In genomic region chr5:75319636-75320035, GRCh38 we compare ENCODE assay signal across 22 cellular contexts. TPM values are rescaled to one million over a fixed set of nuclear protein-coding genes. Genes with fewer than 3 reads are reported as not detected.
A peak's percentile ranks its signal among the peaks of the same experiment; 100 is the strongest.
DNase-seq lines count a peak whose midpoint lies in the region; ATAC-seq and TF ChIP-seq lines count a peak whose summit lies in the region.
"Had no signal": no experiment of that assay in that cellular context is flagged by ENCODE, and none has a peak within 500 bp of the region (broad histone marks: within the 10 kb centered on the region; RNA-seq: fewer than 3 reads in every experiment).

No MANE protein-coding gene starts in this region.

- DNase-seq in Right ventricle myocardium superior (no peak), cardiac septum (ENCODE audit: low spot score) (no peak), RWPE2 (ENCODE audit: low spot score) (no peak), lower lobe of right lung (no peak), WERI-Rb-1 (no peak), erythroblast (lab: John Stamatoyannopoulos, UW) (no peak), DMS79 treated with DMSO at 0.1 percent for 48 hours (lab: John Stamatoyannopoulos, UW) (no peak)
- DNase-seq: activated CD4-positive, alpha-beta T cell treated with anti-CD3 and anti-CD28 coated beads, Interleukin-2, amount 50 U/mL, for 48 hours; activated naive CD4-positive, alpha-beta T cell treated with Interleukin-2 at 50 U/mL for 16 hours; activated T-cell treated with anti-CD3 and anti-CD28 coated beads, Interleukin-2, amount 50 U/mL, for 72 hours; CD4-positive, alpha-beta T cell; gastrocnemius medialis; Karpas-422; kidney; naive thymus-derived CD8-positive, alpha-beta T cell; NCI-H1048; NCI-H446; NCI-H748 treated with DMSO at 0.1 percent for 48 hours; stimulated activated CD4-positive, alpha-beta T cell treated with anti-CD3 and anti-CD28 coated beads, Interleukin-15, amount 100 ng/mL, for 24 hours; T-helper 1 cell had no signal

- H3K4me1 ChIP-seq in RWPE2 (ENCODE audit: insufficient read depth, poor library complexity, severe bottlenecking) (peaks cover 17% of the 10 kb centered on the region), lower lobe of right lung (no peaks in the 10 kb centered on the region)
- H3K4me1 ChIP-seq: gastrocnemius medialis had no signal

- H3K9me3 ChIP-seq in RWPE2 (ENCODE audit: severe bottlenecking) (no peaks in the 10 kb centered on the region), lower lobe of right lung (no peaks in the 10 kb centered on the region), WERI-Rb-1 (ENCODE audit: severe bottlenecking) (no peaks in the 10 kb centered on the region)
- H3K9me3 ChIP-seq: gastrocnemius medialis had no signal

- TF ChIP-seq POLR2A in erythroblast (IDR thresholded peaks at IDR 0.05; ENCODE audit: low read length) = no peak

- H3K27ac ChIP-seq in RWPE2 (ENCODE audit: poor library complexity, severe bottlenecking) = peak overlapping the region; percentile 95
- H3K27ac ChIP-seq in lower lobe of right lung = peak overlapping the region; percentile 70
- no peak overlapping the region for H3K27ac ChIP-seq in WERI-Rb-1
- H3K27ac ChIP-seq: gastrocnemius medialis had no signal

- H3K4me3 ChIP-seq in RWPE2 (ENCODE audit: severe bottlenecking) (no peak overlapping the region), lower lobe of right lung (no peak overlapping the region), WERI-Rb-1 (ENCODE audit: low read depth, low read length) (no peak overlapping the region)
- H3K4me3 ChIP-seq: gastrocnemius medialis had no signal

- H3K36me3 ChIP-seq in RWPE2 (ENCODE audit: low read depth) (no peaks in the 10 kb centered on the region), lower lobe of right lung (no peaks in the 10 kb centered on the region), WERI-Rb-1 (no peaks in the 10 kb centered on the region)
- H3K36me3 ChIP-seq: gastrocnemius medialis had no signal

- H3K27me3 ChIP-seq in RWPE2 (ENCODE audit: insufficient read depth, poor library complexity, severe bottlenecking) (no peaks in the 10 kb centered on the region), lower lobe of right lung (ENCODE audit: low read depth) (no peaks in the 10 kb centered on the region), WERI-Rb-1 (ENCODE audit: insufficient read depth, low read depth, severe bottlenecking) (no peaks in the 10 kb centered on the region)
- H3K27me3 ChIP-seq: gastrocnemius medialis had no signal

- intact Hi-C loops in Right ventricle myocardium superior (cut with DNase I) = no loop called here
- intact Hi-C loops in cardiac septum (cut with DNase I) = no loop called here
- intact Hi-C loops in lower lobe of right lung (cut with DNase I) = no loop called here

- peak; percentile 22 for ATAC-seq in Right ventricle myocardium superior (ENCODE audit: poor library complexity)
- ATAC-seq in RWPE2 (ENCODE audit: low read depth) = no peak
- ATAC-seq in lower lobe of right lung = peak; percentile 63 to 73
- no peak for ATAC-seq in HG03039 (IDR thresholded peaks at IDR 0.05; ENCODE audit: unreplicated experiment)
- ATAC-seq: activated T-cell treated with anti-CD3 and anti-CD28 coated beads, Interleukin-2, amount 50 U/mL, for 72 hours; gastrocnemius medialis; naive thymus-derived CD8-positive, alpha-beta T cell; stimulated activated effector memory CD8-positive, alpha-beta T cell treated with anti-CD3 and anti-CD28 coated beads, Interleukin-12 subunit alpha, Interleukin-12 subunit beta, amount 100 ng/mL, for 72 hours had no signal

- TF ChIP-seq CTCF in RWPE2 (IDR thresholded peaks at IDR 0.05; ENCODE audit: poor library complexity, severe bottlenecking) (no peak), lower lobe of right lung (IDR thresholded peaks at IDR 0.05) (no peak), WERI-Rb-1 (IDR thresholded peaks at IDR 0.05; ENCODE audit: low read depth, low read length) (no peak)

RNA-seq across cellular contexts. Expression of gene HMGCR, which starts 17.4 kb away (rescaled TPM):
- 7.6 TPM for total RNA-seq in Right ventricle myocardium superior
- 12.6 TPM for total RNA-seq in cardiac septum
- total RNA-seq in lower lobe of right lung = 83.1 TPM

Comparison
In these comparisons a context has a peak if more than half of its experiments do, and no peak if none do; other contexts are left out.
1. ATAC-seq: peak in Right ventricle myocardium superior (single experiment) and lower lobe of right lung (2 of 2); none in RWPE2 (single experiment) and HG03039 (single experiment).